8 cellular contexts compared by ENCODE assay signal in the genomic region with DNA sequence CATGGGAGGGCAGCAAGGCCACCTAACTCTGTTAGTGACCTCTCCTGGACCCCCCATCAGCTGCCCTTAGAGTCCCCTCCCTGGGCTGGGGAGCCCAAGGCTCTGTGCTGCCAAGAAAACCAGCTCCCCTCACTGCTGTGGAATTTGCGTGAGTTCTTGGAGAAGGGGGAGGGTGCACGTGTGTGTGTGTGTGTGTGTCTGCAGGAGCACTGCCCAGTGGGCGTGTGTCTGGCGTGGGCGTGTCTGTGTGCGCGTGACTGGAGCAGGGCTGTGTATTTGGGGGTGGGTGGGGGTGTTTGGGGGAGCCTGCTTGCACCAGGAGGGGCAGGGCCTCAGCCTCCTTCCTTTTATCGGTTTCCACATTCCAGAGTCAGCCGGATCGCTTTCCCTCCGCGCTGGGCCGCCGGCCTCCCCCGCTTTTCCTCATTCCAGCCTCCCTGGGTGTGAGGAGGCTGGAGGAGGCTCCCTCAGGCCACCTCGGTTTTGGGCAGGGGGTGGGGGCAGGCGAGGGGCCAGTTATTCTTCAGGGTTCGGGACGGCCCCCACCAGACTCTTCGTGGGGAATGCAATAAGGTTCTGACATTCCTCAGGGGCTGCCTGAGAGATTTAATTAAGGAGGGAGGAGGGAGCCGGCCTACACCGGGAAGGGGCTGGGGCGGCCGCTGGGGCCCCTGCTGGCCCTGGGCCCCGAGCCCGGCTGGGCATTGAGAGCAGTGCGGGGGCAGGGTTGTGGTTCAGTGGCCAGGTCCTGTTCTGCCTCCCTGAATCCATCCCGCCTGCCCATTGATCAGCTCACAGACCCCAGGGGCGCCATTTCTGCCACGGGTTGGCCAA. TPM values are rescaled to one million over a fixed set of nuclear protein-coding genes. Genes with fewer than 3 reads are reported as not detected.
DNase-seq lines count a peak whose midpoint lies in the region; ATAC-seq and TF ChIP-seq lines count a peak whose summit lies in the region.

No MANE protein-coding gene starts in this region.

- H3K27ac ChIP-seq in CD4-positive, alpha-beta memory T cell (ENCODE audit: low read depth, low read length) = no peak overlapping the region
- H3K27ac ChIP-seq in osteoblast (ENCODE audit: low read depth, low read length) = peak overlapping the region; percentile 98

- no peaks in the 10 kb centered on the region for H3K27me3 Mint-ChIP-seq in CD4-positive, alpha-beta memory T cell

- H3K4me3 ChIP-seq in CD4-positive, alpha-beta memory T cell (ENCODE audit: low read length in 2 of 2) = no peak overlapping the region
- H3K4me3 ChIP-seq in foreskin fibroblast (ENCODE audit: low read depth in 1 of 2, low read length in 2 of 2) (peak overlapping the region; percentile 93 to 95), osteoblast (ENCODE audit: insufficient read depth, low read length) (peak overlapping the region; percentile 100)

- no peak overlapping the region for H2AFZ ChIP-seq in osteoblast (ENCODE audit: low read length)

- no peaks in the 10 kb centered on the region for H3K9me3 ChIP-seq in CD4-positive, alpha-beta memory T cell (ENCODE audit: control insufficient read depth in 1 of 2, low read length in 2 of 2)
- no peaks in the 10 kb centered on the region for H3K9me3 ChIP-seq in osteoblast (ENCODE audit: low read depth, low read length)

- peak overlapping the region; percentile 93 for H3K4me2 ChIP-seq in osteoblast (ENCODE audit: insufficient read depth, low read length)

- peak overlapping the region in 6 of 7 donors; percentile 32 to 89 (median 72) for H3K27ac Mint-ChIP-seq in CD4-positive, alpha-beta memory T cell

- H3K4me1 ChIP-seq in CD4-positive, alpha-beta memory T cell (ENCODE audit: insufficient read depth, low read length) = peaks cover 43% of the 10 kb centered on the region
- peaks cover 71% of the 10 kb centered on the region for H3K4me1 ChIP-seq in osteoblast (ENCODE audit: insufficient read depth, low read length)

- TF ChIP-seq CTCF in foreskin fibroblast (IDR thresholded peaks at IDR 0.05; ENCODE audit: low read depth, low read length) (no peak), osteoblast (IDR thresholded peaks at IDR 0.05; ENCODE audit: extremely low read depth, low read depth, low read length) (no peak)

- H3K9me3 Mint-ChIP-seq in CD4-positive, alpha-beta memory T cell = peaks cover 0 to 2% (median 0%) of the 10 kb centered on the region in 8 donors

- H3K36me3 Mint-ChIP-seq in CD4-positive, alpha-beta memory T cell = peaks cover 0 to 24% of the 10 kb centered on the region in 2 donors

- H4K20me1 ChIP-seq in osteoblast (ENCODE audit: insufficient read depth, low read length) = peaks cover 69% of the 10 kb centered on the region

- H3K79me2 ChIP-seq in osteoblast (ENCODE audit: insufficient read depth, low read length) = peaks cover 71% of the 10 kb centered on the region

- H3K4me3 Mint-ChIP-seq in CD4-positive, alpha-beta memory T cell = peak overlapping the region in 2 of 8 donors; percentile 17 to 57

- DNase-seq in CD4-positive, alpha-beta memory T cell = no peak
- DNase-seq in foreskin fibroblast (peak; percentile 96 to 97), osteoblast (ENCODE audit: insufficient read length, low spot score, missing footprints) (peak; percentile 98), AML-193 (lab: John Stamatoyannopoulos, UW) (no peak)
- DNase-seq in activated CD4-positive, alpha-beta T cell treated with anti-CD3 and anti-CD28 coated beads for 4 hours = no peak
- no peak for DNase-seq in effector CD4-positive, alpha-beta T cell

- intact Hi-C loops in CD4-positive, alpha-beta memory T cell (cut with micrococcal nuclease) = no loop called here

- ATAC-seq in SK-N-SH treated with all-trans-retinoic acid at 6 μM for 48 hours = peak; percentile 44
- ATAC-seq in GM21786 (IDR thresholded peaks at IDR 0.05; ENCODE audit: unreplicated experiment) = no peak

- peaks cover 3% of the 10 kb centered on the region for H3K36me3 ChIP-seq in CD4-positive, alpha-beta memory T cell (ENCODE audit: insufficient read depth, low read length)
- peaks cover 25% of the 10 kb centered on the region for H3K36me3 ChIP-seq in osteoblast (ENCODE audit: insufficient read depth, low read length)

- peaks cover 12 to 51% (median 33%) of the 10 kb centered on the region in 4 donors for H3K4me1 Mint-ChIP-seq in CD4-positive, alpha-beta memory T cell

- POLR2A ChIA-PET in CD4-positive, alpha-beta memory T cell (lab: Charles Lee; ENCODE audit: partially characterized antibody) = no interaction called here

- no peaks in the 10 kb centered on the region for H3K27me3 ChIP-seq in CD4-positive, alpha-beta memory T cell (ENCODE audit: insufficient read depth, low read length)
- no peaks in the 10 kb centered on the region for H3K27me3 ChIP-seq in osteoblast (ENCODE audit: insufficient read depth, low read length)

- CTCF ChIA-PET in CD4-positive, alpha-beta memory T cell (lab: Charles Lee; ENCODE audit: partially characterized antibody) = interaction anchor here (1.0 to 2.2 kb wide), 3 partner anchors 15 to 114 kb away, joined by 4 to 6 read pairs (median 4); no protein-coding TSS in a partner anchor

TF ChIP-seq in SK-N-SH treated with all-trans-retinoic acid at 6 μM for 48 hours, 23 proteins besides CTCF, POLR2A, EP300 and RAD21:
- TF ChIP-seq, protein P1, sequence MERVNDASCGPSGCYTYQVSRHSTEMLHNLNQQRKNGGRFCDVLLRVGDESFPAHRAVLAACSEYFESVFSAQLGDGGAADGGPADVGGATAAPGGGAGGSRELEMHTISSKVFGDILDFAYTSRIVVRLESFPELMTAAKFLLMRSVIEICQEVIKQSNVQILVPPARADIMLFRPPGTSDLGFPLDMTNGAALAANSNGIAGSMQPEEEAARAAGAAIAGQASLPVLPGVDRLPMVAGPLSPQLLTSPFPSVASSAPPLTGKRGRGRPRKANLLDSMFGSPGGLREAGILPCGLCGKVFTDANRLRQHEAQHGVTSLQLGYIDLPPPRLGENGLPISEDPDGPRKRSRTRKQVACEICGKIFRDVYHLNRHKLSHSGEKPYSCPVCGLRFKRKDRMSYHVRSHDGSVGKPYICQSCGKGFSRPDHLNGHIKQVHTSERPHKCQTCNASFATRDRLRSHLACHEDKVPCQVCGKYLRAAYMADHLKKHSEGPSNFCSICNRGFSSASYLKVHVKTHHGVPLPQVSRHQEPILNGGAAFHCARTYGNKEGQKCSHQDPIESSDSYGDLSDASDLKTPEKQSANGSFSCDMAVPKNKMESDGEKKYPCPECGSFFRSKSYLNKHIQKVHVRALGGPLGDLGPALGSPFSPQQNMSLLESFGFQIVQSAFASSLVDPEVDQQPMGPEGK (CRISPR knock-in tag; IDR thresholded peaks at IDR 0.05; ENCODE audit: borderline replicate concordance) = peak; percentile 33; the same call in 1 of the 2 replicates
- TF ChIP-seq, protein P2, sequence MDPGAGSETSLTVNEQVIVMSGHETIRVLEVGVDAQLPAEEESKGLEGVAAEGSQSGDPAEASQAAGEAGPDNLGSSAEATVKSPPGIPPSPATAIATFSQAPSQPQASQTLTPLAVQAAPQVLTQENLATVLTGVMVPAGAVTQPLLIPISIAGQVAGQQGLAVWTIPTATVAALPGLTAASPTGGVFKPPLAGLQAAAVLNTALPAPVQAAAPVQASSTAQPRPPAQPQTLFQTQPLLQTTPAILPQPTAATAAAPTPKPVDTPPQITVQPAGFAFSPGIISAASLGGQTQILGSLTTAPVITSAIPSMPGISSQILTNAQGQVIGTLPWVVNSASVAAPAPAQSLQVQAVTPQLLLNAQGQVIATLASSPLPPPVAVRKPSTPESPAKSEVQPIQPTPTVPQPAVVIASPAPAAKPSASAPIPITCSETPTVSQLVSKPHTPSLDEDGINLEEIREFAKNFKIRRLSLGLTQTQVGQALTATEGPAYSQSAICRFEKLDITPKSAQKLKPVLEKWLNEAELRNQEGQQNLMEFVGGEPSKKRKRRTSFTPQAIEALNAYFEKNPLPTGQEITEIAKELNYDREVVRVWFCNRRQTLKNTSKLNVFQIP (CRISPR knock-in tag; IDR thresholded peaks at IDR 0.05; ENCODE audit: borderline replicate concordance, low read depth) = no peak

RNA-seq across cellular contexts. Expression of a gene that starts 2.5 kb away (rescaled TPM):
- total RNA-seq in CD4-positive, alpha-beta memory T cell = under 1 TPM; 0.11 to 0.29 TPM
- under 1 TPM in 1 of 2 donors, not detected in 1; 0.16 TPM for polyA plus RNA-seq in CD4-positive, alpha-beta memory T cell
- 202 and 217 TPM in 2 replicates for total RNA-seq in osteoblast

RNA-seq across cellular contexts. Expression of a gene that starts 23.0 kb away (rescaled TPM):
- total RNA-seq in CD4-positive, alpha-beta memory T cell = 10 to 100 TPM; 38.6 to 54.8 TPM
- polyA plus RNA-seq in CD4-positive, alpha-beta memory T cell = 10 to 100 TPM; 34.6 to 34.8 TPM
- 17.4 and 18.6 TPM in 2 replicates for total RNA-seq in osteoblast

RNA-seq across cellular contexts. Expression of a gene that starts 42.3 kb away (rescaled TPM):
- 100 to 1,000 TPM; 176 to 184 TPM for total RNA-seq in CD4-positive, alpha-beta memory T cell
- polyA plus RNA-seq in CD4-positive, alpha-beta memory T cell = 100 to 1,000 TPM in 1 of 2 donors, 10 to 100 TPM in 1; 48.2 to 139 TPM
- total RNA-seq in osteoblast = 9.7 and 17.7 TPM in 2 replicates

RNA-seq across cellular contexts. Expression of a gene that starts 51.5 kb away (rescaled TPM):
- 10 to 100 TPM; 67.5 to 71.1 TPM for total RNA-seq in CD4-positive, alpha-beta memory T cell
- polyA plus RNA-seq in CD4-positive, alpha-beta memory T cell = 10 to 100 TPM; 52.4 to 55.5 TPM
- total RNA-seq in osteoblast = 30.0 and 30.9 TPM in 2 replicates

RNA-seq across cellular contexts. Expression of a gene that starts 58.3 kb away (rescaled TPM):
- total RNA-seq in CD4-positive, alpha-beta memory T cell = under 1 TPM in 1 of 2 experiments, not detected in 1; 0.08 TPM
- polyA plus RNA-seq in CD4-positive, alpha-beta memory T cell = not detected
- 5.0 and 5.4 TPM in 2 replicates for total RNA-seq in osteoblast

Comparison
In these comparisons a context has a peak if more than half of its experiments do, and no peak if none do; other contexts are left out.
1. DNase-seq: peak in foreskin fibroblast (2 of 2) and osteoblast (single experiment); none in CD4-positive, alpha-beta memory T cell (0 of 5), AML-193 (0 of 2), activated CD4-positive, alpha-beta T cell treated with anti-CD3 and anti-CD28 coated beads for 4 hours (0 of 2) and effector CD4-positive, alpha-beta T cell (single experiment).
2. H3K4me3 ChIP-seq: peak in foreskin fibroblast (2 of 2) and osteoblast (single experiment); none in CD4-positive, alpha-beta memory T cell (0 of 2).
3. RNA of a gene that starts 2.5 kb away (total RNA-seq): 202 to 217 TPM in osteoblast; 0.11 to 0.29 TPM in CD4-positive, alpha-beta memory T cell; every median in the first group is over 100 times any median in the second.